Comparison of ENCODE assay signal across 16 cellular contexts in the genomic region with DNA sequence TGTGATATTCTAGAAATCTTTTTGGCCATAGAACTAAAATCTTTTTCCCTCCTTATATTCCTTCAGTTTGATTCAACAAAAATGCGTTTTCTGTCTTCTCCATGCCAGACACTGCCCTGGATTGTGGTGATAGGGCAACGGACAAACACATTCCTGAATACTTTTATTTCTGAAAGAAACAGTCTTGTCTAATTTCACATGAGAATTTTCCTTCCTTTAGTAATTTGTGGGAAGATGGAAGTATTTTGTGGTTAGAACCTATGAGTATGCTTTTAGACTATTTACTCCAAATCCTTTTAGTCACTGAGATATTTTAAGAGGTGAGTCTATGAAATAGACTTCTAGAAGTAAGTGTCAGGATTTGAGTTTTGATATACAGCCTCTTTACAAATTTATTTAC. TPM values are rescaled to one million over a fixed set of nuclear protein-coding genes. Genes with fewer than 3 reads are reported as not detected.
A peak's percentile ranks its signal among the peaks of the same experiment; 100 is the strongest.
DNase-seq lines count a peak whose midpoint lies in the region; ATAC-seq and TF ChIP-seq lines count a peak whose summit lies in the region.
"Had no signal": no experiment of that assay in that cellular context is flagged by ENCODE, and none has a peak within 500 bp of the region (broad histone marks: within the 10 kb centered on the region; RNA-seq: fewer than 3 reads in every experiment).

No MANE protein-coding gene starts in this region.

- H3K9me3 ChIP-seq in MG63: no peaks in the 10 kb centered on the region
- H3K9me3 ChIP-seq: body of pancreas, prostate gland had no signal

- H3K27me3 Mint-ChIP-seq in activated CD4-positive, alpha-beta T cell treated with anti-CD3 and anti-CD28 coated beads, Interleukin-2, amount 10 ng/mL, durations not matched to agents 7 days and 5 days: peaks cover 2% of the 10 kb centered on the region

- POLR2A ChIA-PET in activated CD4-positive, alpha-beta T cell treated with anti-CD3 and anti-CD28 coated beads, Interleukin-2, amount 10 ng/mL, durations not matched to agents 7 days and 5 days (lab: Charles Lee): no interaction called here

- H3K4me1 Mint-ChIP-seq in activated CD4-positive, alpha-beta T cell treated with anti-CD3 and anti-CD28 coated beads, Interleukin-2, amount 10 ng/mL, durations not matched to agents 7 days and 5 days: no peaks in the 10 kb centered on the region
- H3K4me1 Mint-ChIP-seq: stimulated activated naive B cell treated with anti-CD40 and anti-IgM and Interleukin-4, amounts not matched to agents 10 μg/mL and 1 μg/mL and 100 μg/mL, for 72 hours; T-cell had no signal

- no peak overlapping the region for H3K4me3 ChIP-seq in MG63
- H3K4me3 ChIP-seq: body of pancreas, prostate gland had no signal

- no peak overlapping the region for H3K4me3 Mint-ChIP-seq in activated CD4-positive, alpha-beta T cell treated with anti-CD3 and anti-CD28 coated beads, Interleukin-2, amount 10 ng/mL, durations not matched to agents 7 days and 5 days
- H3K4me3 Mint-ChIP-seq: activated T-cell treated with anti-CD3 and anti-CD28 coated beads, Interleukin-2, amount 50 U/mL, for 72 hours; stimulated activated naive B cell treated with anti-CD40 and anti-IgM and Interleukin-4, amounts not matched to agents 10 μg/mL and 1 μg/mL and 100 μg/mL, for 72 hours; T-cell had no signal

- peak; percentile 61 for DNase-seq in AG09319 (ENCODE audit: extremely low read depth, low read depth)
- DNase-seq in MG63: peak; percentile 30
- peak; percentile 82 for DNase-seq in dedifferentiated amniotic fluid mesenchymal stem cell (ENCODE audit: extremely low spot score)
- no peak for DNase-seq in omental fat pad (ENCODE audit: low spot score)
- DNase-seq in central memory CD4-positive, alpha-beta T cell: no peak
- DNase-seq in activated CD4-positive, alpha-beta T cell treated with anti-CD3 and anti-CD28 coated beads, Interleukin-2, amount 10 ng/mL, durations not matched to agents 7 days and 5 days: no peak
- DNase-seq: activated T-cell treated with anti-CD3 and anti-CD28 coated beads, Interleukin-2, amount 50 U/mL, for 72 hours; body of pancreas; Kasumi-1; NCI-H2029 treated with DMSO at 0.1 percent for 48 hours; stimulated activated CD4-positive, alpha-beta T cell treated with anti-CD3 and anti-CD28 coated beads, Interleukin-4, amount 100 ng/mL, for 24 hours; stimulated activated naive B cell treated with anti-CD40 and anti-IgM and Interleukin-4, amounts not matched to agents 10 μg/mL and 1 μg/mL and 100 μg/mL, for 72 hours; T-cell had no signal

- H3K36me3 ChIP-seq in MG63: peaks cover 54% of the 10 kb centered on the region
- H3K36me3 ChIP-seq: prostate gland had no signal

- ATAC-seq in omental fat pad (ENCODE audit: low FRiP score) (peak; percentile 57), GM18861 (IDR thresholded peaks at IDR 0.05; ENCODE audit: unreplicated experiment) (no peak), HG03460 (IDR thresholded peaks at IDR 0.05; ENCODE audit: unreplicated experiment) (no peak)
- ATAC-seq: activated T-cell treated with anti-CD3 and anti-CD28 coated beads, Interleukin-2, amount 50 U/mL, for 72 hours; body of pancreas; stimulated activated naive B cell treated with anti-CD40 and anti-IgM and Interleukin-4, amounts not matched to agents 10 μg/mL and 1 μg/mL and 100 μg/mL, for 72 hours; T-cell had no signal

- H3K36me3 Mint-ChIP-seq in activated CD4-positive, alpha-beta T cell treated with anti-CD3 and anti-CD28 coated beads, Interleukin-2, amount 10 ng/mL, durations not matched to agents 7 days and 5 days (ENCODE audit: low read depth): no peaks in the 10 kb centered on the region
- H3K36me3 Mint-ChIP-seq: stimulated activated naive B cell treated with anti-CD40 and anti-IgM and Interleukin-4, amounts not matched to agents 10 μg/mL and 1 μg/mL and 100 μg/mL, for 72 hours; T-cell had no signal

- no peak for TF ChIP-seq CTCF in AG09319 (IDR thresholded peaks at IDR 0.05; ENCODE audit: low read depth, low read length)
- TF ChIP-seq CTCF in omental fat pad (IDR thresholded peaks at IDR 0.05): no peak

- CTCF ChIA-PET in activated CD4-positive, alpha-beta T cell treated with anti-CD3 and anti-CD28 coated beads, Interleukin-2, amount 10 ng/mL, durations not matched to agents 7 days and 5 days (lab: Charles Lee): no interaction called here

- H3K27ac Mint-ChIP-seq in activated CD4-positive, alpha-beta T cell treated with anti-CD3 and anti-CD28 coated beads, Interleukin-2, amount 10 ng/mL, durations not matched to agents 7 days and 5 days: no peak overlapping the region
- H3K27ac Mint-ChIP-seq: activated T-cell treated with anti-CD3 and anti-CD28 coated beads, Interleukin-2, amount 50 U/mL, for 72 hours; stimulated activated naive B cell treated with anti-CD40 and anti-IgM and Interleukin-4, amounts not matched to agents 10 μg/mL and 1 μg/mL and 100 μg/mL, for 72 hours; T-cell had no signal

- H3K9me3 Mint-ChIP-seq in activated CD4-positive, alpha-beta T cell treated with anti-CD3 and anti-CD28 coated beads, Interleukin-2, amount 10 ng/mL, durations not matched to agents 7 days and 5 days: no peaks in the 10 kb centered on the region
- H3K9me3 Mint-ChIP-seq: activated T-cell treated with anti-CD3 and anti-CD28 coated beads, Interleukin-2, amount 50 U/mL, for 72 hours; stimulated activated naive B cell treated with anti-CD40 and anti-IgM and Interleukin-4, amounts not matched to agents 10 μg/mL and 1 μg/mL and 100 μg/mL, for 72 hours; T-cell had no signal

- H3K27me3 ChIP-seq in MG63: no peaks in the 10 kb centered on the region
- H3K27me3 ChIP-seq: body of pancreas had no signal

RNA-seq across cellular contexts. Expression of gene COL5A2, which starts 49.6 kb away (rescaled TPM):
- 488 and 513 TPM in 2 replicates for total RNA-seq in MG63 (2014; rRNA removed; shearing (Covaris generic); ENCODE audit: low replicate concordance)
- total RNA-seq in omental fat pad: 10 to 100 TPM; 63.8 to 93.8 (median 74.4) TPM
- total RNA-seq in activated CD4-positive, alpha-beta T cell treated with anti-CD3 and anti-CD28 coated beads, Interleukin-2, amount 10 ng/mL, durations not matched to agents 7 days and 5 days: under 1 TPM; 0.37 to 0.72 TPM

Comparison
In these comparisons a context has a peak if more than half of its experiments do, and no peak if none do; other contexts are left out.
1. DNase-seq: peak in AG09319 (single experiment), MG63 (single experiment) and dedifferentiated amniotic fluid mesenchymal stem cell (single experiment); none in omental fat pad (single experiment), central memory CD4-positive, alpha-beta T cell (single experiment) and activated CD4-positive, alpha-beta T cell treated with anti-CD3 and anti-CD28 coated beads, Interleukin-2, amount 10 ng/mL, durations not matched to agents 7 days and 5 days (single experiment).
2. RNA of gene COL5A2, which starts 49.6 kb away (total RNA-seq): 488 to 513 TPM in MG63 and 63.8 to 93.8 TPM in omental fat pad; 0.37 to 0.72 TPM in activated CD4-positive, alpha-beta T cell treated with anti-CD3 and anti-CD28 coated beads, Interleukin-2, amount 10 ng/mL, durations not matched to agents 7 days and 5 days; every median in the first group is over 10 times any median in the second.